Comparison of ENCODE assay signal across 1 cellular context in genomic region chr11:43381802-43382201, GRCh38.
TF ChIP-seq lines count a peak whose summit lies in the region.

No MANE protein-coding gene starts in this region.

TF ChIP-seq in WTC11, 78 proteins besides CTCF, POLR2A, EP300 and RAD21 (continued from another document):
- TF ChIP-seq PRDM15 (CRISPR knock-in tag; IDR thresholded peaks at IDR 0.05), result no peak
- peak; percentile 76 for TF ChIP-seq USF1 (CRISPR knock-in tag; IDR thresholded peaks at IDR 0.05)
- TF ChIP-seq SP1 (CRISPR knock-in tag; conservative IDR thresholded peaks at IDR 0.05), result no peak
- no peak for TF ChIP-seq PRRX2 (CRISPR knock-in tag; IDR thresholded peaks at IDR 0.05)
- no peak for TF ChIP-seq GRHL2 (CRISPR knock-in tag; IDR thresholded peaks at IDR 0.05; ENCODE audit: insufficient replicate concordance, severe bottlenecking)
